Comparison of ENCODE assay signal across 24 cellular contexts in the genomic region with DNA sequence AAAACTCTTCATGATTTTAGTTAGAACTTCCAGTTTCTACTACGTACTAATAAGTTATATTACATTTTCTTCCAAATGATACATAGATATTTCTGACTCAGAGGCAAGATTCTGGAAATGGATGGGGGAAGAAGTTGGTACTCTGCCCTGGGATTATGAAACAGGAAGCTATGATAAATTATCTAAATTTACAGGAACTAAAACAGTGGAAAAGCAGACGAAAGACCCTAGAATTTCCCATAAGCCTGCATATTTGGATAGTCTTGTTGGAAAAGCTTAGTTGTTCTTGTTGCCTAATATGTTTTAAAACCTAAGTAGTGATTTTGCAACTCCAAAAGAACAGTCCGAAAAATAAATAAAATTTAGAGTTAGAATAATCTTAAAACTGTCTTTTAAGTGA. TPM values are rescaled to one million over a fixed set of nuclear protein-coding genes. Genes with fewer than 3 reads are reported as not detected.
DNase-seq lines count a peak whose midpoint lies in the region; ATAC-seq and TF ChIP-seq lines count a peak whose summit lies in the region.
"Had no signal": no experiment of that assay in that cellular context is flagged by ENCODE, and none has a peak within 500 bp of the region (broad histone marks: within the 10 kb centered on the region; RNA-seq: fewer than 3 reads in every experiment).

No MANE protein-coding gene starts in this region.

- no peak overlapping the region for H2BK20ac ChIP-seq in IMR-90 (ENCODE audit: low read depth, low read length)

- no peak for TF ChIP-seq RAD21 in IMR-90 (IDR thresholded peaks at IDR 0.05; ENCODE audit: low read length)

- no TSS peak for BruUV-seq in IMR-90 (replicated peaks; lab: Mats Ljungman, UMichigan)

- H3K18ac ChIP-seq in IMR-90 (ENCODE audit: low read depth, low read length), result no peak overlapping the region

- H3K4me3 ChIP-seq in IMR-90 (ENCODE audit: insufficient read depth, low read depth, low read length) (no peak overlapping the region), osteoblast (ENCODE audit: insufficient read depth, low read length) (peak overlapping the region; percentile 36)
- H3K4me3 ChIP-seq: heart left ventricle, transverse colon had no signal

- H3K14ac ChIP-seq in IMR-90 (replicated peaks; ENCODE audit: low read depth, low read length), result no peak overlapping the region

- POLR2A ChIA-PET in IMR-90 (lab: Charles Lee; ENCODE audit: unreplicated experiment), result no interaction called here

- no peak overlapping the region for H2BK120ac ChIP-seq in IMR-90 (ENCODE audit: low read depth, low read length)

- no peaks in the 10 kb centered on the region for H3K79me1 ChIP-seq in IMR-90 (ENCODE audit: low read depth in 1 of 2, low read length in 2 of 2)

- ATAC-seq in IMR-90 (ENCODE audit: low read depth) (no peak), HG02981 (IDR thresholded peaks at IDR 0.05; ENCODE audit: unreplicated experiment) (no peak)
- ATAC-seq: activated CD8-positive, alpha-beta T cell treated with anti-CD3 and anti-CD28 coated beads, Interleukin-2, amount 10 ng/mL, durations not matched to agents 7 days and 5 days; Panc1 had no signal

- dilution Hi-C loops in IMR-90 (cut with HindIII; ENCODE audit: low sequenced_read_pairs, unreplicated experiment), result no loop called here

- intact Hi-C loops in IMR-90 (cut with micrococcal nuclease), result no loop called here

- no peak for TF ChIP-seq POLR2A in IMR-90 (IDR thresholded peaks at IDR 0.05; ENCODE audit: low read depth, low read length)

- H3K23ac ChIP-seq in IMR-90 (ENCODE audit: low read depth, low read length), result no peak overlapping the region

- in situ Hi-C loops in IMR-90 (cut with MboI; ENCODE audit: low sequenced_read_pairs), result loop anchor here (10.0 kb wide), 1 partner anchor 102 kb away; no protein-coding TSS in a partner anchor

- H3K4me2 ChIP-seq in IMR-90 (ENCODE audit: low read depth, low read length), result no peak overlapping the region
- peak overlapping the region; percentile 69 for H3K4me2 ChIP-seq in osteoblast (ENCODE audit: insufficient read depth, low read length)

- no peaks in the 10 kb centered on the region for H3K9me3 ChIP-seq in IMR-90 (ENCODE audit: control insufficient read depth, insufficient read depth, low read length)
- H3K9me3 ChIP-seq in osteoblast (ENCODE audit: low read depth, low read length), result no peaks in the 10 kb centered on the region
- H3K9me3 ChIP-seq: heart left ventricle, transverse colon had no signal

- no peak overlapping the region for H2AK9ac ChIP-seq in IMR-90 (replicated peaks; ENCODE audit: low read depth, low read length, poor library complexity)

- H3K9me1 ChIP-seq in IMR-90 (ENCODE audit: insufficient read depth, low read length), result no peaks in the 10 kb centered on the region

- whole genome bisulfite sequencing in IMR-90 (ENCODE audit: extremely low coverage in 2 of 2, insufficient read length in 1 of 2), 2 experiments, result no CpG with 5 or more reads among the region's 3 CpGs

- no peak overlapping the region for H3K56ac ChIP-seq in IMR-90 (ENCODE audit: extremely low read depth, insufficient read depth, low read length)

- H3K27me3 ChIP-seq in IMR-90 (ENCODE audit: control insufficient read depth, insufficient read depth, low read length) (no peaks in the 10 kb centered on the region), osteoblast (ENCODE audit: insufficient read depth, low read length) (no peaks in the 10 kb centered on the region)
- H3K27me3 ChIP-seq: heart left ventricle, transverse colon had no signal

- no peaks in the 10 kb centered on the region for H3K36me3 ChIP-seq in IMR-90 (ENCODE audit: control insufficient read depth, insufficient read depth, low read length)
- H3K36me3 ChIP-seq in osteoblast (ENCODE audit: insufficient read depth, low read length), result no peaks in the 10 kb centered on the region
- H3K36me3 ChIP-seq: heart left ventricle, transverse colon, WERI-Rb-1 had no signal

- no peak overlapping the region for H4K8ac ChIP-seq in IMR-90 (ENCODE audit: low read depth in 2 of 2, low read length in 2 of 2)

- H3K79me2 ChIP-seq in osteoblast (ENCODE audit: insufficient read depth, low read length), result no peaks in the 10 kb centered on the region

- H3K27ac ChIP-seq in IMR-90 (ENCODE audit: insufficient read depth, low read length), result no peak overlapping the region
- peak overlapping the region; percentile 86 for H3K27ac ChIP-seq in osteoblast (ENCODE audit: low read depth, low read length)
- H3K27ac ChIP-seq: WERI-Rb-1 had no signal

- H3K9ac ChIP-seq in IMR-90 (ENCODE audit: low read depth, low read length), result no peak overlapping the region

- no peaks in the 10 kb centered on the region for H4K20me1 ChIP-seq in IMR-90 (ENCODE audit: insufficient read depth, low read length)
- H4K20me1 ChIP-seq in osteoblast (ENCODE audit: insufficient read depth, low read length), result no peaks in the 10 kb centered on the region

- DNase-seq in AG08395 (ENCODE audit: low spot score), result peak; percentile 30
- DNase-seq in IMR-90, result peak; percentile 61
- peak; percentile 91 for DNase-seq in fibroblast of gingiva (ENCODE audit: low read depth)
- peak; percentile 53 for DNase-seq in osteoblast (ENCODE audit: insufficient read length, low spot score, missing footprints)
- no peak for DNase-seq in stimulated activated CD8-positive, alpha-beta memory T cell treated with anti-CD3 and anti-CD28 coated beads, Interleukin-4, amount 100 ng/mL, for 48 hours
- DNase-seq in cerebellum (ENCODE audit: low spot score), result no peak
- DNase-seq in MV-4-11 (lab: John Stamatoyannopoulos, UW), result no peak
- DNase-seq: activated CD8-positive, alpha-beta T cell treated with anti-CD3 and anti-CD28 coated beads, Interleukin-2, amount 10 ng/mL, durations not matched to agents 7 days and 5 days; AML-193; anterior cingulate cortex; Calu3; GOT3; heart left ventricle; kidney glomerular epithelial cell; MM.1S; NCI-H187 treated with DMSO at 0.1 percent for 48 hours; NCI-H510A; transverse colon; WERI-Rb-1 had no signal

- CTCF ChIA-PET in IMR-90 (lab: Yijun Ruan, JAX), result no interaction called here

- no peak overlapping the region for H2BK5ac ChIP-seq in IMR-90 (ENCODE audit: low read depth, low read length, poor library complexity, severe bottlenecking)

- no peak overlapping the region for H2AK5ac ChIP-seq in IMR-90 (ENCODE audit: low read depth, low read length)

- H3K4me1 ChIP-seq in IMR-90 (ENCODE audit: control insufficient read depth, insufficient read depth, low read length) (no peaks in the 10 kb centered on the region), osteoblast (ENCODE audit: insufficient read depth, low read length) (peaks cover 46% of the 10 kb centered on the region)
- H3K4me1 ChIP-seq: heart left ventricle had no signal

- H2BK15ac ChIP-seq in IMR-90 (ENCODE audit: low read depth, low read length), result no peak overlapping the region

- no peak overlapping the region for H4K91ac ChIP-seq in IMR-90 (ENCODE audit: insufficient read depth, low read depth, low read length)

- TF ChIP-seq CTCF in IMR-90 (conservative IDR thresholded peaks at IDR 0.05; ENCODE audit: low read depth, low read length) (no peak), osteoblast (IDR thresholded peaks at IDR 0.05; ENCODE audit: extremely low read depth, low read depth, low read length) (no peak)

- H3K4ac ChIP-seq in IMR-90 (ENCODE audit: low read depth, low read length), result no peak overlapping the region

- H2AFZ ChIP-seq in IMR-90 (replicated peaks; ENCODE audit: low read length, poor library complexity), result no peak overlapping the region
- peak overlapping the region; percentile 70 for H2AFZ ChIP-seq in osteoblast (ENCODE audit: low read length)

- no peak overlapping the region for H4K5ac ChIP-seq in IMR-90 (ENCODE audit: low read depth, low read length)

TF ChIP-seq in IMR-90, 13 proteins besides CTCF, POLR2A, EP300 and RAD21:
- TF ChIP-seq MAZ (IDR thresholded peaks at IDR 0.05; ENCODE audit: borderline replicate concordance, low read depth, low read length) (no peak), CHD1 (IDR thresholded peaks at IDR 0.05; ENCODE audit: low read depth, low read length) (no peak), MAFK (IDR thresholded peaks at IDR 0.05; ENCODE audit: low read depth, low read length) (no peak), CEBPB (IDR thresholded peaks at IDR 0.05; ENCODE audit: low read depth, low read length) (0 out of 2 replicates have a peak, but pooled peaks have one; percentile 11), BHLHE40 (IDR thresholded peaks at IDR 0.05; ENCODE audit: low read depth, low read length) (no peak), RFX5 (IDR thresholded peaks at IDR 0.05; ENCODE audit: low read depth, low read length) (no peak)

RNA-seq across cellular contexts. Expression of gene CFAP69, which starts 21.8 kb away (rescaled TPM):
- total RNA-seq in IMR-90 (2012; rRNA removed) (0.72 and 1.7 TPM in 2 replicates), osteoblast (5.4 and 8.8 TPM in 2 replicates), cerebellum (16.8 TPM)
- polyA plus RNA-seq in IMR-90 (2012; rRNA removed), result 0.50 and 0.86 TPM in 2 replicates
- 0.13 and 0.74 TPM in 2 replicates for polyA plus RNA-seq in IMR-90 (2012; cell fraction: cytosol; rRNA removed)
- polyA plus RNA-seq in IMR-90 (2012; cell fraction: nucleus; rRNA removed; ENCODE audit: low replicate concordance), result 1.3 and 2.8 TPM in 2 replicates

RNA-seq across cellular contexts. Expression of gene FAM237B, which starts 54.3 kb away (rescaled TPM):
- total RNA-seq in IMR-90 (2012; rRNA removed), result not detected in 2 replicates
- not detected in 2 replicates for polyA plus RNA-seq in IMR-90 (2012; rRNA removed)
- polyA plus RNA-seq in IMR-90 (2012; cell fraction: cytosol; rRNA removed), result not detected in 2 replicates
- not detected in 2 replicates for polyA plus RNA-seq in IMR-90 (2012; cell fraction: nucleus; rRNA removed; ENCODE audit: low replicate concordance)
- not detected in 2 replicates for total RNA-seq in osteoblast
- total RNA-seq in cerebellum, result not detected
- total RNA-seq: activated CD8-positive, alpha-beta T cell treated with anti-CD3 and anti-CD28 coated beads, Interleukin-2, amount 10 ng/mL, durations not matched to agents 7 days and 5 days; activated T-helper 2 cell treated with anti-CD3 and anti-CD28 coated beads, Interferon-gamma antibody, Interleukin-2, Interleukin-4, amounts not matched to agents 10 μg/mL and 5 μg/mL and 100 μg/mL, durations not matched to agents 14 hours and 24 hours and 36 hours; Calu3; heart left ventricle; myocyte; progenitor cell of endocrine pancreas; transverse colon had no signal
- polyA plus RNA-seq: heart left ventricle had no signal

RNA-seq across cellular contexts. Expression of gene STEAP2, which starts 55.3 kb away (rescaled TPM):
- total RNA-seq in IMR-90 (2012; rRNA removed), result 3.9 and 4.2 TPM in 2 replicates
- polyA plus RNA-seq in IMR-90 (2012; rRNA removed), result 1.7 and 1.8 TPM in 2 replicates
- 0.45 and 0.51 TPM in 2 replicates for polyA plus RNA-seq in IMR-90 (2012; cell fraction: cytosol; rRNA removed)
- 0.67 and 4.7 TPM in 2 replicates for polyA plus RNA-seq in IMR-90 (2012; cell fraction: nucleus; rRNA removed; ENCODE audit: low replicate concordance)
- 9.8 and 18.6 TPM in 2 replicates for total RNA-seq in osteoblast
- 10.6 TPM for total RNA-seq in cerebellum
- total RNA-seq: activated CD8-positive, alpha-beta T cell treated with anti-CD3 and anti-CD28 coated beads, Interleukin-2, amount 10 ng/mL, durations not matched to agents 7 days and 5 days; activated T-helper 2 cell treated with anti-CD3 and anti-CD28 coated beads, Interferon-gamma antibody, Interleukin-2, Interleukin-4, amounts not matched to agents 10 μg/mL and 5 μg/mL and 100 μg/mL, durations not matched to agents 14 hours and 24 hours and 36 hours had no signal

Comparison
In these comparisons a context has a peak if more than half of its experiments do, and no peak if none do; other contexts are left out.
1. DNase-seq: peak in AG08395 (single experiment), IMR-90 (single experiment), fibroblast of gingiva (single experiment) and osteoblast (single experiment); none in stimulated activated CD8-positive, alpha-beta memory T cell treated with anti-CD3 and anti-CD28 coated beads, Interleukin-4, amount 100 ng/mL, for 48 hours (single experiment), cerebellum (single experiment) and MV-4-11 (single experiment).